1 cellular context compared by ENCODE assay signal in the genomic region with DNA sequence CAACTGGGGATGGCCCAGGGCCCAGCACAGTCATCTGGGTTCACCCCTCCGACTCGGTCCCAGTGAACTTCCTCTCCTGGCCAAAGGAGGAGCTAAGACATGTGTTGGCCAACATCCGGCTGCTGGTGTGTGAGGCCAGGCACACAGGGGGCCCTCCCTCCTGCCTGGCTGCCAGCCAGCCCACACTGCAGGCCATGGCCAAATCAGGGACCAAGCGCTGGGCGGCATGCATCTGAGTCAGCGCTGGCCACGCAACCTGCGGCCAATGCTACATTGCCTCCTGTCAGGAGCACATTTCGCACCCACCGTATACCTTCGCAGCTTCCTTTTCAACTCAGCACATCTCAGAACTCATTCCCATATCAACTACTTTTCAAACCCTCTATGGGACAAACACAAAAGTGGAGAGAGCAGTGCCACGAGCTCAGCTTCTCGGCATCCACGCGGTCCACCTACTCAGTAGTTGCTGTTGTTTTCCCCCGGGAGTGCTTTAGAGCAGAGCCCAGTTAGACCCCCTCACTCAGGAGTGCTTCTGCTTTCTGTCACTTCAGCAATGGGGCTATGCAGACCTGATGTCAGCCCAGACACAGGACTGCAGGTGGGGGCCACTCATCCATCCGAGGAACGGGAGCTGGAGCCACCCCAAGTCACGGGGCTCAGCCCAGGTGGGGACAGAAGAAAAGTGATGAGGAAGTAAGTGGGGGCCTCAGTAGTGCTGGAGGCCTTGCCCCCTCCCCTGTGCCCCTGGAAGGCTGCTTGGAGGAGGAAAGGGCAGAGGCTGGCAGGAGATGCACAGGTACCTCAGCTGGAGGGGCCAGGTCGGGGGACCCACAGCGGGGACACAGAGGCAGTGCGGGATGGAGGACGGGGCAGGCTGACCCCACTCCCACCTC.
A peak's percentile ranks its signal among the peaks of the same experiment; 100 is the strongest.
TF ChIP-seq lines count a peak whose summit lies in the region.

No MANE protein-coding gene starts in this region.

TF ChIP-seq in SK-N-SH, 30 proteins besides CTCF, POLR2A, EP300 and RAD21 (continued from another document):
- TF ChIP-seq, protein P1, sequence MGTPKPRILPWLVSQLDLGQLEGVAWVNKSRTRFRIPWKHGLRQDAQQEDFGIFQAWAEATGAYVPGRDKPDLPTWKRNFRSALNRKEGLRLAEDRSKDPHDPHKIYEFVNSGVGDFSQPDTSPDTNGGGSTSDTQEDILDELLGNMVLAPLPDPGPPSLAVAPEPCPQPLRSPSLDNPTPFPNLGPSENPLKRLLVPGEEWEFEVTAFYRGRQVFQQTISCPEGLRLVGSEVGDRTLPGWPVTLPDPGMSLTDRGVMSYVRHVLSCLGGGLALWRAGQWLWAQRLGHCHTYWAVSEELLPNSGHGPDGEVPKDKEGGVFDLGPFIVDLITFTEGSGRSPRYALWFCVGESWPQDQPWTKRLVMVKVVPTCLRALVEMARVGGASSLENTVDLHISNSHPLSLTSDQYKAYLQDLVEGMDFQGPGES (IDR thresholded peaks at IDR 0.05; ENCODE audit: low read depth, low read length), result no peak
- peak; percentile 98 for TF ChIP-seq NFIC (IDR thresholded peaks at IDR 0.05; ENCODE audit: borderline replicate concordance)
- TF ChIP-seq SMC3 (IDR thresholded peaks at IDR 0.05; ENCODE audit: low read depth, low read length), result peak; percentile 10; the same call in 1 of the 2 replicates
- TF ChIP-seq GABPA (IDR thresholded peaks at IDR 0.05; ENCODE audit: low read depth), result peak; percentile 63
- no peak for TF ChIP-seq TAF1 (IDR thresholded peaks at IDR 0.05; ENCODE audit: borderline replicate concordance, low read depth, low read length)
- no peak for TF ChIP-seq YY1 (IDR thresholded peaks at IDR 0.05; ENCODE audit: low read depth)
- TF ChIP-seq FOXM1 (IDR thresholded peaks at IDR 0.05; ENCODE audit: low read depth), result no peak
- TF ChIP-seq RFX5 (IDR thresholded peaks at IDR 0.05; ENCODE audit: low read length), result no peak
- TF ChIP-seq, protein P2, sequence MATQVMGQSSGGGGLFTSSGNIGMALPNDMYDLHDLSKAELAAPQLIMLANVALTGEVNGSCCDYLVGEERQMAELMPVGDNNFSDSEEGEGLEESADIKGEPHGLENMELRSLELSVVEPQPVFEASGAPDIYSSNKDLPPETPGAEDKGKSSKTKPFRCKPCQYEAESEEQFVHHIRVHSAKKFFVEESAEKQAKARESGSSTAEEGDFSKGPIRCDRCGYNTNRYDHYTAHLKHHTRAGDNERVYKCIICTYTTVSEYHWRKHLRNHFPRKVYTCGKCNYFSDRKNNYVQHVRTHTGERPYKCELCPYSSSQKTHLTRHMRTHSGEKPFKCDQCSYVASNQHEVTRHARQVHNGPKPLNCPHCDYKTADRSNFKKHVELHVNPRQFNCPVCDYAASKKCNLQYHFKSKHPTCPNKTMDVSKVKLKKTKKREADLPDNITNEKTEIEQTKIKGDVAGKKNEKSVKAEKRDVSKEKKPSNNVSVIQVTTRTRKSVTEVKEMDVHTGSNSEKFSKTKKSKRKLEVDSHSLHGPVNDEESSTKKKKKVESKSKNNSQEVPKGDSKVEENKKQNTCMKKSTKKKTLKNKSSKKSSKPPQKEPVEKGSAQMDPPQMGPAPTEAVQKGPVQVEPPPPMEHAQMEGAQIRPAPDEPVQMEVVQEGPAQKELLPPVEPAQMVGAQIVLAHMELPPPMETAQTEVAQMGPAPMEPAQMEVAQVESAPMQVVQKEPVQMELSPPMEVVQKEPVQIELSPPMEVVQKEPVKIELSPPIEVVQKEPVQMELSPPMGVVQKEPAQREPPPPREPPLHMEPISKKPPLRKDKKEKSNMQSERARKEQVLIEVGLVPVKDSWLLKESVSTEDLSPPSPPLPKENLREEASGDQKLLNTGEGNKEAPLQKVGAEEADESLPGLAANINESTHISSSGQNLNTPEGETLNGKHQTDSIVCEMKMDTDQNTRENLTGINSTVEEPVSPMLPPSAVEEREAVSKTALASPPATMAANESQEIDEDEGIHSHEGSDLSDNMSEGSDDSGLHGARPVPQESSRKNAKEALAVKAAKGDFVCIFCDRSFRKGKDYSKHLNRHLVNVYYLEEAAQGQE (IDR thresholded peaks at IDR 0.05; ENCODE audit: low read depth, low read length), result no peak; the same call in 1 of the 2 replicates
- TF ChIP-seq JUND (IDR thresholded peaks at IDR 0.05), result peak; percentile 55; the same call in 1 of the 2 replicates
- TF ChIP-seq MXI1 (IDR thresholded peaks at IDR 0.05; ENCODE audit: low read depth, low read length), result peak; percentile 87
- no peak; the same call in 1 of the 2 replicates for TF ChIP-seq RXRA (IDR thresholded peaks at IDR 0.05; ENCODE audit: borderline replicate concordance, low read depth)
- TF ChIP-seq TCF12 (IDR thresholded peaks at IDR 0.05), result peak; percentile 82
- no peak for TF ChIP-seq CHD2 (IDR thresholded peaks at IDR 0.05; ENCODE audit: low read length, partially characterized antibody)
- TF ChIP-seq, protein P3, sequence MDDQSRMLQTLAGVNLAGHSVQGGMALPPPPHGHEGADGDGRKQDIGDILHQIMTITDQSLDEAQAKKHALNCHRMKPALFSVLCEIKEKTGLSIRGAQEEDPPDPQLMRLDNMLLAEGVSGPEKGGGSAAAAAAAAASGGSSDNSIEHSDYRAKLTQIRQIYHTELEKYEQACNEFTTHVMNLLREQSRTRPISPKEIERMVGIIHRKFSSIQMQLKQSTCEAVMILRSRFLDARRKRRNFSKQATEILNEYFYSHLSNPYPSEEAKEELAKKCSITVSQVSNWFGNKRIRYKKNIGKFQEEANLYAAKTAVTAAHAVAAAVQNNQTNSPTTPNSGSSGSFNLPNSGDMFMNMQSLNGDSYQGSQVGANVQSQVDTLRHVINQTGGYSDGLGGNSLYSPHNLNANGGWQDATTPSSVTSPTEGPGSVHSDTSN (IDR thresholded peaks at IDR 0.05), result peak; percentile 65
- no peak for TF ChIP-seq EZH2phosphoT487 (IDR thresholded peaks at IDR 0.05; ENCODE audit: borderline replicate concordance, low read depth)
- TF ChIP-seq, protein P4, sequence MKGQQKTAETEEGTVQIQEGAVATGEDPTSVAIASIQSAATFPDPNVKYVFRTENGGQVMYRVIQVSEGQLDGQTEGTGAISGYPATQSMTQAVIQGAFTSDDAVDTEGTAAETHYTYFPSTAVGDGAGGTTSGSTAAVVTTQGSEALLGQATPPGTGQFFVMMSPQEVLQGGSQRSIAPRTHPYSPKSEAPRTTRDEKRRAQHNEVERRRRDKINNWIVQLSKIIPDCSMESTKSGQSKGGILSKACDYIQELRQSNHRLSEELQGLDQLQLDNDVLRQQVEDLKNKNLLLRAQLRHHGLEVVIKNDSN (IDR thresholded peaks at IDR 0.05; ENCODE audit: borderline replicate concordance, low read depth), result no peak
- TF ChIP-seq TEAD4 (IDR thresholded peaks at IDR 0.05; ENCODE audit: borderline replicate concordance, insufficient read depth), result 0 out of 2 replicates have a peak, but pooled peaks have one; percentile 56
- TF ChIP-seq, protein P5, sequence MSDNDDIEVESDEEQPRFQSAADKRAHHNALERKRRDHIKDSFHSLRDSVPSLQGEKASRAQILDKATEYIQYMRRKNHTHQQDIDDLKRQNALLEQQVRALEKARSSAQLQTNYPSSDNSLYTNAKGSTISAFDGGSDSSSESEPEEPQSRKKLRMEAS (IDR thresholded peaks at IDR 0.05; ENCODE audit: low read depth), result peak; percentile 97
- peak; percentile 77 for TF ChIP-seq POLR2AphosphoS5 (IDR thresholded peaks at IDR 0.05; ENCODE audit: low read depth, low read length)
- TF ChIP-seq GATA2 (CRISPR knock-in tag; IDR thresholded peaks at IDR 0.05), result no peak
- no peak; the same call in 1 of the 2 replicates for TF ChIP-seq ELF1 (IDR thresholded peaks at IDR 0.05)
- no peak for TF ChIP-seq MEF2A (IDR thresholded peaks at IDR 0.05; ENCODE audit: borderline replicate concordance, low read depth)
- no peak for TF ChIP-seq NRF1 (IDR thresholded peaks at IDR 0.05; ENCODE audit: low read depth, low read length)
- no peak for TF ChIP-seq FOXJ3 (CRISPR knock-in tag; IDR thresholded peaks at IDR 0.05)
- no peak for TF ChIP-seq RCOR1 (IDR thresholded peaks at IDR 0.05; ENCODE audit: low read length)
- TF ChIP-seq SIN3A (IDR thresholded peaks at IDR 0.05; ENCODE audit: borderline replicate concordance, low read depth, low read length), result peak; percentile 82; the same call in 1 of the 2 replicates
- TF ChIP-seq FOSL2 (IDR thresholded peaks at IDR 0.05; ENCODE audit: borderline replicate concordance, low read depth), result peak; percentile 72; the same call in 1 of the 2 replicates
